ENCODE assay signal across 27 cellular contexts in genomic region chr3:168398371-168399030, GRCh38.
DNase-seq lines count a peak whose midpoint lies in the region; ATAC-seq and TF ChIP-seq lines count a peak whose summit lies in the region.
"Had no signal": no experiment of that assay in that cellular context is flagged by ENCODE, and none has a peak within 500 bp of the region (broad histone marks: within the 10 kb centered on the region; RNA-seq: fewer than 3 reads in every experiment).

No MANE protein-coding gene starts in this region.

- TF ChIP-seq CTCF in HEK293 (tag by site-specific recombination; IDR thresholded peaks at IDR 0.05) (no peak), astrocyte of the spinal cord (IDR thresholded peaks at IDR 0.05; ENCODE audit: low read depth, low read length) (no peak)

- no peak overlapping the region for H3K27ac Mint-ChIP-seq in T-helper 17 cell
- H3K27ac Mint-ChIP-seq: activated B cell treated with CpG ODN at 0.5 μM for 24 hours; activated T-helper 1 cell treated with anti-CD3 and anti-CD28 coated beads, Interleukin-12 subunit alpha, Interleukin-12 subunit beta, Interleukin-2, Interleukin-4 antibody, amounts not matched to agents 30 ng/mL and 10 ng/mL and 1 ng/mL, durations not matched to agents 14 hours and 24 hours and 36 hours; natural killer cell treated with Interleukin-12 subunit alpha and Interleukin-12 subunit beta and Interleukin-15 and Interleukin-18, amount 100 ng/mL, for 72 hours had no signal

- ATAC-seq in HG03571 (IDR thresholded peaks at IDR 0.05; ENCODE audit: unreplicated experiment) = no peak
- ATAC-seq in GM19463 (IDR thresholded peaks at IDR 0.05; ENCODE audit: unreplicated experiment) = no peak
- no peak for ATAC-seq in T-helper 17 cell
- ATAC-seq: A549; natural killer cell treated with Interleukin-12 subunit alpha and Interleukin-12 subunit beta and Interleukin-15 and Interleukin-18, amount 100 ng/mL, for 72 hours; pancreas had no signal

- no peaks in the 10 kb centered on the region for H3K36me3 ChIP-seq in HEK293 (ENCODE audit: control insufficient read depth in 2 of 2, insufficient read depth in 1 of 2, low read length in 2 of 2)
- H3K36me3 ChIP-seq: BLaER1 treated with 17β-estradiol and CSF1 and Interleukin-3, amounts not matched to agents 10 nM and 100 nM; pancreas; right atrium auricular region; stomach had no signal

- H3K36me3 Mint-ChIP-seq in T-helper 17 cell (ENCODE audit: low read depth) = no peaks in the 10 kb centered on the region
- H3K36me3 Mint-ChIP-seq: natural killer cell treated with Interleukin-12 subunit alpha and Interleukin-12 subunit beta and Interleukin-15 and Interleukin-18, amount 100 ng/mL, for 72 hours had no signal

- H3K9me3 ChIP-seq in HEK293 (ENCODE audit: control insufficient read depth, insufficient read depth, low read depth, low read length) = no peaks in the 10 kb centered on the region
- no peaks in the 10 kb centered on the region for H3K9me3 ChIP-seq in T-helper 17 cell (ENCODE audit: control insufficient read depth, low read length, poor library complexity, severe bottlenecking)
- H3K9me3 ChIP-seq: A549; BLaER1 treated with 17β-estradiol and CSF1 and Interleukin-3, amounts not matched to agents 10 nM and 100 nM; pancreas; right atrium auricular region; stomach had no signal

- POLR2A ChIA-PET in HEK293 (lab: Yijun Ruan, JAX) = no interaction called here

- no peaks in the 10 kb centered on the region for H3K27me3 Mint-ChIP-seq in T-helper 17 cell
- H3K27me3 Mint-ChIP-seq: activated B cell treated with CpG ODN at 0.5 μM for 24 hours; natural killer cell treated with Interleukin-12 subunit alpha and Interleukin-12 subunit beta and Interleukin-15 and Interleukin-18, amount 100 ng/mL, for 72 hours had no signal

- no peak overlapping the region for H3K27ac ChIP-seq in HEK293 (ENCODE audit: extremely low read depth, low read depth, low read length)
- H3K27ac ChIP-seq: A549; BLaER1 treated with 17β-estradiol and CSF1 and Interleukin-3, amounts not matched to agents 10 nM and 100 nM; pancreas; right atrium auricular region; stomach had no signal

- DNase-seq in A172 (ENCODE audit: low spot score) (peak; percentile 60), astrocyte of the spinal cord (ENCODE audit: low read depth, low spot score) (peak; percentile 48), hepatic stellate cell (ENCODE audit: low spot score) (peak; percentile 1), RPMI8226 (no peak), T-helper 17 cell (no peak)
- DNase-seq: activated B cell treated with CpG ODN at 0.5 μM for 24 hours; activated naive CD4-positive, alpha-beta T cell treated with anti-CD3 and anti-CD28 coated beads, Interleukin-2, amount 50 U/mL, for 16 hours; aorta; DMS79 treated with DMSO at 0.1 percent for 48 hours; effector memory CD4-positive, alpha-beta T cell; erythroblast; NCI-H2029 treated with DMSO at 0.1 percent for 48 hours; NCI-H226; OCI-M1; pancreas; Right ventricle myocardium superior; stomach; SW 1271; trophoblast cell had no signal

- no peaks in the 10 kb centered on the region for H3K4me1 ChIP-seq in HEK293 (ENCODE audit: control insufficient read depth, insufficient read depth, low read length)
- H3K4me1 ChIP-seq: A549, pancreas, right atrium auricular region, stomach had no signal

- H3K4me3 ChIP-seq in HEK293 (ENCODE audit: low read depth, low read length) (no peak overlapping the region), astrocyte of the spinal cord (ENCODE audit: low read depth, low read length) (no peak overlapping the region)
- H3K4me3 ChIP-seq: A549; BLaER1 treated with 17β-estradiol and CSF1 and Interleukin-3, amounts not matched to agents 10 nM and 100 nM; pancreas; right atrium auricular region; stomach had no signal

- in situ Hi-C loops in astrocyte of the spinal cord (cut with HindIII; ENCODE audit: low sequenced_read_pairs) = no loop called here

- no peak overlapping the region for H3K4me3 Mint-ChIP-seq in T-helper 17 cell
- H3K4me3 Mint-ChIP-seq: activated B cell treated with CpG ODN at 0.5 μM for 24 hours; activated T-helper 1 cell treated with anti-CD3 and anti-CD28 coated beads, Interleukin-12 subunit alpha, Interleukin-12 subunit beta, Interleukin-2, Interleukin-4 antibody, amounts not matched to agents 30 ng/mL and 10 ng/mL and 1 ng/mL, durations not matched to agents 14 hours and 24 hours and 36 hours; natural killer cell treated with Interleukin-12 subunit alpha and Interleukin-12 subunit beta and Interleukin-15 and Interleukin-18, amount 100 ng/mL, for 72 hours had no signal

- no peaks in the 10 kb centered on the region for H3K4me1 Mint-ChIP-seq in T-helper 17 cell
- H3K4me1 Mint-ChIP-seq: activated B cell treated with CpG ODN at 0.5 μM for 24 hours had no signal

- CTCF ChIA-PET in HEK293 (lab: Yijun Ruan, JAX) = no interaction called here

TF ChIP-seq in HEK293, 187 proteins besides CTCF, POLR2A, EP300 and RAD21:
- no peak for TF ChIP-seq ZNF223 (tag by site-specific recombination; IDR thresholded peaks at IDR 0.05)
- peak; percentile 60 for TF ChIP-seq PRDM6 (tag by site-specific recombination; IDR thresholded peaks at IDR 0.05)
- TF ChIP-seq ZNF621 (tag by site-specific recombination; IDR thresholded peaks at IDR 0.05) = no peak
- TF ChIP-seq ZNF645 (tag by site-specific recombination; IDR thresholded peaks at IDR 0.05) = no peak

Comparison
In these comparisons a context has a peak if more than half of its experiments do, and no peak if none do; other contexts are left out.
1. DNase-seq: peak in A172 (single experiment), astrocyte of the spinal cord (single experiment) and hepatic stellate cell (single experiment); none in RPMI8226 (single experiment) and T-helper 17 cell (0 of 3).